Comparison of ENCODE assay signal across 8 cellular contexts in the genomic region with DNA sequence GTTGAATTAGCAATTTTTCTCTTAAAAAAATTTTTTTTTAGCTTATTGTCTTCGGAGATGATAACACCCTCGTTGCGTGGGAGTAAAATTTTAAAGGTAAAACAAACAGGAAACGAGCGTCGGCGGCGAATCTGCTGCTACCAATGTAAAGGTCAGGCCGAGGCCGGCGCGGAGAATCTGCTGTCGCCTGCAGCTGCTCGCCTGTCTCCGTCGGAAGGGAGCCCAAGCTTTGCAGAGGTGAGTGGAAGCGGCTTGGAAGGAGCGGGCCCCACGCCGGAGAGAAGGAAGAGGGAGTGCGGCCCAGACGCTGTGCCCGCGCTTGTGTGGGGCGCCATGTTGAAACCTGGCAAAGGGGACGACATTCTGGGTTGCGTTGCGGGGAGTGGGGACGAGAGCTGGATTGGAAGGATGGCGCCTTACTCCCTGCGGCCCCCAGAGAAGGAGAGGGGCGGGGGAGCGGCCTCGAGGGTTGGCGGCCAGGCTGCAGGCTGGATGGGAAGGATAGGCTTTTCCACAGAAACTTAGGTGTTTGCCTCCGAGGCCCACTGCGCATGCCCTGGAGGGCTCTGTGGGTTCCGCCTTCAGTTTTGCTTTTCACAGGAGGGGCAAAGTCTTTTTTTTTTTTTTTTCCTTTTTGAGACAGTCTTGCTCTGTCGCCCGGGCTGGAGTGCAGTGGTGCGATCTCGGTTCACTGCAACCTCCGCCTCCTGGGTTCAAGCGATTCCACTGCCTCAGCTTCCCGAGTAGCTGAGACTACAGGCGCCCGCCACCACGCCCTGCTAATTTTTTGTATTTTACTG.
DNase-seq lines count a peak whose midpoint lies in the region; ATAC-seq and TF ChIP-seq lines count a peak whose summit lies in the region.

A gene with protein sequence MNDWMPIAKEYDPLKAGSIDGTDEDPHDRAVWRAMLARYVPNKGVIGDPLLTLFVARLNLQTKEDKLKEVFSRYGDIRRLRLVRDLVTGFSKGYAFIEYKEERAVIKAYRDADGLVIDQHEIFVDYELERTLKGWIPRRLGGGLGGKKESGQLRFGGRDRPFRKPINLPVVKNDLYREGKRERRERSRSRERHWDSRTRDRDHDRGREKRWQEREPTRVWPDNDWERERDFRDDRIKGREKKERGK (plus strand): TSS at position 160 of the 800 bp plus-strand sequence. CDS start 7,402 bp downstream, outside the sequence.

- H3K36me3 ChIP-seq in BLaER1, result peaks cover 12% of the 10 kb centered on the region
- peaks cover 8% of the 10 kb centered on the region for H3K36me3 ChIP-seq in OCI-LY3 (replicated peaks; ENCODE audit: low read depth, low read length)

- H3K4me2 ChIP-seq in BLaER1 (peak within 1 kb of the TSS; percentile 86), OCI-LY3 (ENCODE audit: low read length) (peak within 1 kb of the TSS; percentile 79)

- peak within 1 kb of the TSS; percentile 81 for H2AFZ ChIP-seq in OCI-LY3 (ENCODE audit: low read depth, low read length)

- peak; percentile 64 for ATAC-seq in GM19351 (IDR thresholded peaks at IDR 0.05; ENCODE audit: unreplicated experiment)

- H3K4me1 ChIP-seq in BLaER1 (peaks cover 21% of the 10 kb centered on the region), OCI-LY3 (ENCODE audit: low read length) (peaks cover 12% of the 10 kb centered on the region)

- DNase-seq in HUDEP-2 (lab: John Stamatoyannopoulos, UW; ENCODE audit: unreplicated experiment in 76 of 76) (peak in 74 of 76 experiments; percentile 14 to 89 (median 66)), activated T-cell treated with anti-CD3 and anti-CD28 coated beads for 1 hour (ENCODE audit: low read depth) (peak; percentile 83), epidermal melanocyte (ENCODE audit: insufficient read length, low spot score) (peak; percentile 50), midbrain (lab: John Stamatoyannopoulos, UW) (peak; percentile 82)
- DNase-seq in stimulated activated CD8-positive, alpha-beta memory T cell treated with anti-CD3 and anti-CD28 coated beads, Interleukin-15, amount 100 ng/mL, for 4 hours (ENCODE audit: low read depth in 2 of 2), result peak; percentile 68 to 77

- H3K9ac ChIP-seq in BLaER1 (peak within 1 kb of the TSS; percentile 97), OCI-LY3 (ENCODE audit: low read length) (peak within 1 kb of the TSS; percentile 91)

- peaks cover 38% of the 10 kb centered on the region for H3K79me2 ChIP-seq in OCI-LY3 (ENCODE audit: low read length)

- peak within 1 kb of the TSS; percentile 99 for H3K27ac ChIP-seq in BLaER1
- peak within 1 kb of the TSS; percentile 86 for H3K27ac ChIP-seq in OCI-LY3 (ENCODE audit: low read length)

- no peaks in the 10 kb centered on the region for H3K27me3 ChIP-seq in BLaER1
- no peaks in the 10 kb centered on the region for H3K27me3 ChIP-seq in OCI-LY3 (ENCODE audit: low read depth, low read length)

- H4K20me1 ChIP-seq in BLaER1, result peaks cover 19% of the 10 kb centered on the region
- H4K20me1 ChIP-seq in OCI-LY3 (ENCODE audit: insufficient read depth, low read length), result peaks cover 5% of the 10 kb centered on the region; the same call in 1 of the 2 replicates

- TF ChIP-seq CTCF in OCI-LY3 (IDR thresholded peaks at IDR 0.05; ENCODE audit: low read depth, low read length), result no peak

- no peaks in the 10 kb centered on the region for H3K9me3 ChIP-seq in BLaER1
- H3K9me3 ChIP-seq in OCI-LY3 (ENCODE audit: insufficient read depth, low read length), result no peaks in the 10 kb centered on the region

- H3K4me3 ChIP-seq in BLaER1 (peak within 1 kb of the TSS; percentile 83), OCI-LY3 (ENCODE audit: low read length) (peak within 1 kb of the TSS; percentile 78)

Comparison
In these comparisons a context has a peak if more than half of its experiments do, and no peak if none do; other contexts are left out.
1. Peak in every context shown above with its lines: DNase-seq, ATAC-seq, H3K4me3 ChIP-seq and H3K27ac ChIP-seq.